27 cellular contexts compared by ENCODE assay signal in the genomic region with DNA sequence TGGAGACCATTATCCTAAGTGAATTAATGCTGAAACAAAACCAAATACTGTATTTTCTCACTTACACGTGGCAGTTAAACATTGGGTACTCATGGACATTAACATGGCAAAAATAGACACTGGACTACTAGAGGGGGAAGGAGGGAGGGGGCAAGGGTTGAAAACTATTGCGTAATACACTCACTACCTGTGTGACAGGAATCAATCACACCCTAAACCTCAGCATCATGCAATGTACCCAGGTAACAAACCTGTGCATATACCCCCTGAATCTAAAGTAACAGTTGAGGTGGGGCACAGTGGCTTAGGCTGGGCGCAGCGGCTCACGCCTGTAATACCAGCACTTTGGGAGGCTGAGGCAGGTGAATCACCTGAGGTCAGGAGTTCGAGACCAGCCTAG.
"Had no signal": no experiment of that assay in that cellular context is flagged by ENCODE, and none has a peak within 500 bp of the region (broad histone marks: within the 10 kb centered on the region; RNA-seq: fewer than 3 reads in every experiment).

No MANE protein-coding gene starts in this region.

- H3K9me3 ChIP-seq: esophagus squamous epithelium, gastrocnemius medialis, left lung, lower lobe of right lung had no signal

- H3K27ac ChIP-seq: coronary artery, dorsolateral prefrontal cortex, epithelial cell of prostate, esophagus squamous epithelium, gastrocnemius medialis, heart right ventricle, left lung, lower lobe of right lung had no signal

- DNase-seq: dermis blood vessel endothelial cell; dorsolateral prefrontal cortex; effector CD4-positive, alpha-beta T cell; effector memory CD4-positive, alpha-beta T cell; erythroblast; esophagus squamous epithelium; foreskin fibroblast; foreskin melanocyte; gastrocnemius medialis; glutamatergic neuron; head of caudate nucleus; heart right ventricle; hippocampal formation; left cardiac atrium; left lung; left ventricle myocardium superior; lower lobe of right lung; mesendoderm; midbrain; naive thymus-derived CD4-positive, alpha-beta T cell had no signal

- H3K27me3 ChIP-seq: dorsolateral prefrontal cortex, esophagus squamous epithelium, gastrocnemius medialis, left lung had no signal

- ATAC-seq: esophagus mucosa; gastrocnemius medialis; heart right ventricle; left cardiac atrium; left lung; left ventricle myocardium superior; lower lobe of right lung; naive thymus-derived CD4-positive, alpha-beta T cell had no signal

- H3K4me1 ChIP-seq: esophagus squamous epithelium, gastrocnemius medialis, heart right ventricle, left lung, lower lobe of right lung had no signal

- H3K36me3 ChIP-seq: esophagus squamous epithelium, gastrocnemius medialis, heart right ventricle, left lung, lower lobe of right lung had no signal

- FAIRE-seq: colon, endothelial cell of umbilical vein, islet of Langerhans, keratinocyte had no signal

- H3K4me3 ChIP-seq: coronary artery, dorsolateral prefrontal cortex, esophagus squamous epithelium, gastrocnemius medialis, heart right ventricle, left lung, lower lobe of right lung had no signal
